Comparison of ENCODE assay signal across 8 cellular contexts in the genomic region with DNA sequence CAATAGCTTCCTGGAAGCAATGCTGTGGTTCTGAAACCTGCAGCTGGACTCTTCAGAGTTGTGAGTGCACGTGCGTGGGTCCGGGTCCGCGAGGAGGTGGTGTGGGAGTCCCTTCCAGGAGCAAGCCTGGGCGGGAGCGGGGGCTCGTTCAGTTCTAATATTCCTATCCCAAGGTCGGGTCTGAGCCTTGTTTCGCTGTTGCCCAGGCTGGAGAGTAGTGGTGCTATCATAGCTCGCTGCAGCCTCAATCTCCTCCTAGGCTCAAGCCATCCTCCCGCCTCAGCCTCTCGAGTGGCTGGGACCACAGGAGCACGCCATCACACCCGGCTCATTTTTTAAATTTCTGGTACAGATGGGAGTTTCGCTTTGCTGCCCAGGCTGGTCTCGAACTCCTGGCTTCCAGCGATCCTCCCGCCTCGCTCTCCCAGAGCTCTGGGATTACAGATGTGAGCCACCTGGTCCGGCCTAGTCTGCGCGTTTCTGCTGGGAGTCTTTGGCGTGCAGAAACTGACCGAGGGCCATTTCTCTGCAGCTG. TPM values are rescaled to one million over a fixed set of nuclear protein-coding genes. Genes with fewer than 3 reads are reported as not detected.
DNase-seq lines count a peak whose midpoint lies in the region; ATAC-seq and TF ChIP-seq lines count a peak whose summit lies in the region.

No MANE protein-coding gene starts in this region.

- H3K27me3 Mint-ChIP-seq in CD4-positive, alpha-beta memory T cell, result peaks cover 7 to 17% of the 10 kb centered on the region in 2 donors
- peaks cover 10 to 13% of the 10 kb centered on the region in 2 donors for H3K27me3 Mint-ChIP-seq in natural killer cell treated with Interleukin-12 subunit alpha and Interleukin-12 subunit beta and Interleukin-15 and Interleukin-18, amount 100 ng/mL, for 72 hours

- no peak for TF ChIP-seq CTCF in coronary artery (IDR thresholded peaks at IDR 0.05)

- peaks cover 3 to 52% (median 28%) of the 10 kb centered on the region in 8 donors for H3K9me3 Mint-ChIP-seq in CD4-positive, alpha-beta memory T cell
- H3K9me3 Mint-ChIP-seq in natural killer cell treated with Interleukin-12 subunit alpha and Interleukin-12 subunit beta and Interleukin-15 and Interleukin-18, amount 100 ng/mL, for 72 hours, result no peaks in the 10 kb centered on the region

- peak overlapping the region; percentile 73 for H3K27ac ChIP-seq in CD4-positive, alpha-beta memory T cell (ENCODE audit: low read depth, low read length)
- H3K27ac ChIP-seq in coronary artery, result peak overlapping the region; percentile 85 to 92

- CTCF ChIA-PET in CD4-positive, alpha-beta memory T cell (lab: Charles Lee; ENCODE audit: partially characterized antibody), result no interaction called here

- peaks cover 36 to 38% of the 10 kb centered on the region in 2 donors for H3K36me3 Mint-ChIP-seq in CD4-positive, alpha-beta memory T cell
- peaks cover 7% of the 10 kb centered on the region for H3K36me3 Mint-ChIP-seq in natural killer cell treated with Interleukin-12 subunit alpha and Interleukin-12 subunit beta and Interleukin-15 and Interleukin-18, amount 100 ng/mL, for 72 hours

- H3K4me3 ChIP-seq in CD4-positive, alpha-beta memory T cell (ENCODE audit: low read length in 2 of 2), result peak overlapping the region; percentile 71 to 82
- peak overlapping the region; percentile 83 for H3K4me3 ChIP-seq in coronary artery

- H3K36me3 ChIP-seq in CD4-positive, alpha-beta memory T cell (ENCODE audit: insufficient read depth, low read length), result no peaks in the 10 kb centered on the region

- POLR2A ChIA-PET in CD4-positive, alpha-beta memory T cell (lab: Charles Lee; ENCODE audit: partially characterized antibody), result interaction anchor here (0.6 to 2.4 kb wide), 6 partner anchors 8 to 203 kb away, joined by 3 to 8 read pairs (median 3); a partner anchor contains a TSS

- intact Hi-C loops in CD4-positive, alpha-beta memory T cell (cut with micrococcal nuclease), result loop anchor here (1.0 to 2.0 kb wide), 3 partner anchors 39 to 203 kb away; a partner anchor contains a TSS

- H3K4me3 Mint-ChIP-seq in CD4-positive, alpha-beta memory T cell, result peak overlapping the region; percentile 81 to 93 (median 92)
- peak overlapping the region; percentile 97 for H3K4me3 Mint-ChIP-seq in natural killer cell treated with Interleukin-12 subunit alpha and Interleukin-12 subunit beta and Interleukin-15 and Interleukin-18, amount 100 ng/mL, for 72 hours

- peaks cover 15% of the 10 kb centered on the region for H3K4me1 ChIP-seq in CD4-positive, alpha-beta memory T cell (ENCODE audit: insufficient read depth, low read length)

- H3K27ac Mint-ChIP-seq in CD4-positive, alpha-beta memory T cell, result peak overlapping the region in 6 of 7 donors; percentile 78 to 97 (median 96)
- H3K27ac Mint-ChIP-seq in natural killer cell treated with Interleukin-12 subunit alpha and Interleukin-12 subunit beta and Interleukin-15 and Interleukin-18, amount 100 ng/mL, for 72 hours, result peak overlapping the region; percentile 93 to 94

- no peaks in the 10 kb centered on the region for H3K27me3 ChIP-seq in CD4-positive, alpha-beta memory T cell (ENCODE audit: insufficient read depth, low read length)

- H3K9me3 ChIP-seq in CD4-positive, alpha-beta memory T cell (ENCODE audit: control insufficient read depth in 1 of 2, low read length in 2 of 2), result peaks cover 0 to under 1% of the 10 kb centered on the region in 2 donors

- peaks cover 11 to 29% (median 20%) of the 10 kb centered on the region in 4 donors for H3K4me1 Mint-ChIP-seq in CD4-positive, alpha-beta memory T cell
- H3K4me1 Mint-ChIP-seq in natural killer cell treated with Interleukin-12 subunit alpha and Interleukin-12 subunit beta and Interleukin-15 and Interleukin-18, amount 100 ng/mL, for 72 hours (ENCODE audit: low read depth in 2 of 2), result peaks cover 14 to 17% of the 10 kb centered on the region in 2 donors

- no peak for ATAC-seq in natural killer cell treated with Interleukin-12 subunit alpha and Interleukin-12 subunit beta and Interleukin-15 and Interleukin-18, amount 100 ng/mL, for 72 hours
- ATAC-seq in GM21717 (IDR thresholded peaks at IDR 0.05; ENCODE audit: unreplicated experiment), result no peak

- DNase-seq in CD4-positive, alpha-beta memory T cell, result peak in 1 of 5 donors; percentile 3
- DNase-seq in NAMALWA (ENCODE audit: low spot score), result peak; percentile 13
- DNase-seq in coronary artery (ENCODE audit: low spot score), result peak; percentile 66
- no peak for DNase-seq in natural killer cell treated with Interleukin-12 subunit alpha and Interleukin-12 subunit beta and Interleukin-15 and Interleukin-18, amount 100 ng/mL, for 72 hours (ENCODE audit: low spot score)
- no peak for DNase-seq in amniotic stem cell (lab: John Stamatoyannopoulos, UW)
- DNase-seq in HT-29 (ENCODE audit: low spot score), result no peak
- no peak for DNase-seq in H4 (ENCODE audit: low spot score)

RNA-seq across cellular contexts. Expression of a gene that starts 0.6 kb away (rescaled TPM):
- 1 to 10 TPM; 8.2 to 8.6 TPM for total RNA-seq in CD4-positive, alpha-beta memory T cell
- polyA plus RNA-seq in CD4-positive, alpha-beta memory T cell, result 10 to 100 TPM in 1 of 2 donors, 1 to 10 TPM in 1; 8.3 to 12.3 TPM
- 1 to 10 TPM; 3.3 to 5.8 TPM for total RNA-seq in natural killer cell treated with Interleukin-12 subunit alpha and Interleukin-12 subunit beta and Interleukin-15 and Interleukin-18, amount 100 ng/mL, for 72 hours
- total RNA-seq in HT-29 (2014; rRNA removed; shearing (Covaris generic)), result not detected in 2 replicates
- total RNA-seq in H4 (2014; rRNA removed; shearing (Covaris generic)), result 0.88 and 3.7 TPM in 2 replicates

RNA-seq across cellular contexts. Expression of a gene that starts 38.8 kb away (rescaled TPM):
- 10 to 100 TPM; 20.7 to 21.2 TPM for total RNA-seq in CD4-positive, alpha-beta memory T cell
- polyA plus RNA-seq in CD4-positive, alpha-beta memory T cell, result 1 to 10 TPM; 2.1 to 7.2 TPM
- 1 to 10 TPM; 2.3 to 5.1 TPM for total RNA-seq in natural killer cell treated with Interleukin-12 subunit alpha and Interleukin-12 subunit beta and Interleukin-15 and Interleukin-18, amount 100 ng/mL, for 72 hours
- total RNA-seq in HT-29 (2014; rRNA removed; shearing (Covaris generic)), result 0.08 TPM in 2 replicates
- total RNA-seq in H4 (2014; rRNA removed; shearing (Covaris generic)), result 1.5 and 2.2 TPM in 2 replicates

Comparison
In these comparisons a context has a peak if more than half of its experiments do, and no peak if none do; other contexts are left out.
1. DNase-seq: peak in NAMALWA (single experiment) and coronary artery (single experiment); none in natural killer cell treated with Interleukin-12 subunit alpha and Interleukin-12 subunit beta and Interleukin-15 and Interleukin-18, amount 100 ng/mL, for 72 hours (single experiment), amniotic stem cell (single experiment), HT-29 (single experiment) and H4 (single experiment).